In genomic region chr20:61308171-61308795, GRCh38 we compare ENCODE assay signal across 21 cellular contexts. TPM values are rescaled to one million over a fixed set of nuclear protein-coding genes. Genes with fewer than 3 reads are reported as not detected.
DNase-seq lines count a peak whose midpoint lies in the region; ATAC-seq, FAIRE-seq and TF ChIP-seq lines count a peak whose summit lies in the region.
"Had no signal": no experiment of that assay in that cellular context is flagged by ENCODE, and none has a peak within 500 bp of the region (broad histone marks: within the 10 kb centered on the region; RNA-seq: fewer than 3 reads in every experiment).

No MANE protein-coding gene starts in this region.

- H2BK20ac ChIP-seq in H1 (ENCODE audit: low read length), result no peak overlapping the region

- H3K23me2 ChIP-seq in H1 (ENCODE audit: low read depth, low read length), result peaks cover 8% of the 10 kb centered on the region

- no peaks in the 10 kb centered on the region for H3K27me3 ChIP-seq in GM23338 (ENCODE audit: insufficient read depth)
- H3K27me3 ChIP-seq in H1 (replicated peaks in 1 of 4; ENCODE audit: control insufficient read depth in 3 of 4, extremely low read depth in 1 of 4, insufficient read depth in 3 of 4, low read length in 3 of 4), result peaks cover 0 to 2% (median 0%) of the 10 kb centered on the region in 4 experiments; a peak in 3 of 7 replicates
- no peaks in the 10 kb centered on the region for H3K27me3 ChIP-seq in osteoblast (ENCODE audit: insufficient read depth, low read length)

- H3K56ac ChIP-seq in H1 (replicated peaks; ENCODE audit: insufficient read length, low read depth, low read length), result no peak overlapping the region

- H2AFZ ChIP-seq in GM23338, result no peak overlapping the region
- no peak overlapping the region for H2AFZ ChIP-seq in H1 (ENCODE audit: low read length)
- H2AFZ ChIP-seq in osteoblast (ENCODE audit: low read length), result no peak overlapping the region

- H3K4me2 ChIP-seq in GM23338 (peak overlapping the region; percentile 20; the same call in 1 of the 2 replicates), H1 (ENCODE audit: insufficient read depth in 1 of 2, low read depth in 2 of 2, low read length in 2 of 2) (no peak overlapping the region), osteoblast (ENCODE audit: insufficient read depth, low read length) (no peak overlapping the region)

- H3K14ac ChIP-seq in H1 (ENCODE audit: insufficient read length), result no peak overlapping the region

- H3K18ac ChIP-seq in H1 (ENCODE audit: extremely low read depth, low read length), result no peak overlapping the region

- peaks cover 15% of the 10 kb centered on the region for H3K27me3 Mint-ChIP-seq in GM23338 (ENCODE audit: insufficient read depth, low read depth, poor library complexity)

- H2BK12ac ChIP-seq in H1 (ENCODE audit: low read depth, low read length), result no peak overlapping the region

- TF ChIP-seq CTCF in GM23338 (conservative IDR thresholded peaks at IDR 0.05; ENCODE audit: low read depth in 2 of 2) (no peak), H1 (IDR thresholded peaks at IDR 0.05; ENCODE audit: control extremely low read depth in 1 of 3, insufficient read depth in 1 of 3, low read depth in 1 of 3, low read length in 3 of 3) (no peak), osteoblast (IDR thresholded peaks at IDR 0.05; ENCODE audit: extremely low read depth, low read depth, low read length) (no peak)

- H2BK5ac ChIP-seq in H1 (ENCODE audit: low read depth, low read length), result 0 out of 2 replicates have a peak overlapping the region, but pooled peaks have one; percentile 54

- no peak for TF ChIP-seq POLR2A in H1 (IDR thresholded peaks at IDR 0.05; ENCODE audit: control extremely low read depth in 1 of 2, low read depth in 2 of 2, low read length in 2 of 2)

- POLR2A ChIA-PET in H1 (lab: Charles Lee; ENCODE audit: partially characterized antibody), result no interaction called here

- no peak overlapping the region for H3K27ac Mint-ChIP-seq in GM23338

- no peaks in the 10 kb centered on the region for H3F3A ChIP-seq in GM23338 (replicated peaks; ENCODE audit: low read depth)

- TF ChIP-seq RAD21 in H1 (IDR thresholded peaks at IDR 0.05 in 1 of 2, conservative IDR thresholded peaks at IDR 0.05 in 1 of 2; ENCODE audit: low read depth in 2 of 2, low read length in 2 of 2), result no peak

- peaks cover 2% of the 10 kb centered on the region for H3K4me1 Mint-ChIP-seq in GM23338

- H4K8ac ChIP-seq in H1 (ENCODE audit: extremely low read depth, insufficient read depth, low read length), result no peak overlapping the region

- no peaks in the 10 kb centered on the region for H3K9me3 ChIP-seq in H1 (ENCODE audit: insufficient read depth in 2 of 2, low read depth in 1 of 2, low read length in 1 of 2)
- no peaks in the 10 kb centered on the region for H3K9me3 ChIP-seq in osteoblast (ENCODE audit: low read depth, low read length)

- DNase-seq in GM23338 (ENCODE audit: low spot score), result no peak
- DNase-seq in RPMI8226, result peak; percentile 33
- no peak for DNase-seq in H1 (ENCODE audit: low read depth in 1 of 2, low spot score in 2 of 2)
- peak; percentile 71 for DNase-seq in osteoblast (ENCODE audit: insufficient read length, low spot score, missing footprints)
- DNase-seq in activated gamma-delta T cell treated with Interleukin-2 at 50 U/mL for 16 hours, result no peak
- DNase-seq in amygdala (lab: John Stamatoyannopoulos, UW), result no peak
- DNase-seq in HPDE6-E6E7 (ENCODE audit: extremely low spot score), result no peak
- DNase-seq: Calu3, DMS79 treated with DMSO at 0.1 percent for 48 hours, GF-D8, NCI-H1092 treated with DMSO at 0.1 percent for 48 hours, NCI-H1436, NCI-H187, NCI-H2081 treated with DMSO at 0.1 percent for 48 hours, NCI-H2171, NCI-H226, NCI-H510A, NCI-H69 had no signal

- H3K9me2 ChIP-seq in GM23338 (ENCODE audit: insufficient read depth), result no peaks in the 10 kb centered on the region

- H3K79me2 ChIP-seq in GM23338 (replicated peaks; ENCODE audit: insufficient read depth) (no peaks in the 10 kb centered on the region), H1 (ENCODE audit: control insufficient read depth in 1 of 2, insufficient read depth in 2 of 2, low read length in 2 of 2) (peaks cover 0 to 5% of the 10 kb centered on the region in 2 experiments; a peak in 1 of 4 replicates), osteoblast (ENCODE audit: insufficient read depth, low read length) (no peaks in the 10 kb centered on the region)

- no peaks in the 10 kb centered on the region for H3K9me3 Mint-ChIP-seq in GM23338

- H3K4me1 ChIP-seq in GM23338 (ENCODE audit: insufficient read depth), result peaks cover 26% of the 10 kb centered on the region
- H3K4me1 ChIP-seq in H1 (replicated peaks in 1 of 4; ENCODE audit: control insufficient read depth in 3 of 4, insufficient read depth in 4 of 4, low read length in 3 of 4), result peaks cover 7 to 22% (median 19%) of the 10 kb centered on the region in 4 experiments
- no peaks in the 10 kb centered on the region for H3K4me1 ChIP-seq in osteoblast (ENCODE audit: insufficient read depth, low read length)

- no peak overlapping the region for H2AK5ac ChIP-seq in H1 (ENCODE audit: low read depth, low read length)

- H2BK15ac ChIP-seq in H1 (ENCODE audit: low read length), result no peak overlapping the region

- H4K20me1 ChIP-seq in GM23338 (replicated peaks; ENCODE audit: insufficient read depth), result no peaks in the 10 kb centered on the region
- H4K20me1 ChIP-seq in H1 (replicated peaks in 1 of 2; ENCODE audit: control insufficient read depth in 1 of 2, insufficient read depth in 2 of 2, low read length in 2 of 2), result peaks cover 0 to 16% of the 10 kb centered on the region in 2 experiments
- no peaks in the 10 kb centered on the region for H4K20me1 ChIP-seq in osteoblast (ENCODE audit: insufficient read depth, low read length)

- H3K27ac ChIP-seq in GM23338 (ENCODE audit: low read depth) (no peak overlapping the region), H1 (ENCODE audit: low read depth, low read length) (no peak overlapping the region), osteoblast (ENCODE audit: low read depth, low read length) (no peak overlapping the region)

- H3K4me3 Mint-ChIP-seq in GM23338, result no peak overlapping the region

- H3K23ac ChIP-seq in H1 (ENCODE audit: insufficient read length), result no peak overlapping the region

- peaks cover 7% of the 10 kb centered on the region for H3K79me1 ChIP-seq in H1 (ENCODE audit: low read depth, low read length)

- H3K36me3 ChIP-seq in GM23338 (ENCODE audit: insufficient read depth), result no peaks in the 10 kb centered on the region
- no peaks in the 10 kb centered on the region for H3K36me3 ChIP-seq in H1 (ENCODE audit: control insufficient read depth in 2 of 4, insufficient read depth in 4 of 4, low read length in 3 of 4)
- H3K36me3 ChIP-seq in osteoblast (ENCODE audit: insufficient read depth, low read length), result no peaks in the 10 kb centered on the region

- FAIRE-seq in H1 (lab: Jason Lieb, UNC), result no peak
- FAIRE-seq: GM12891 had no signal

- no peak overlapping the region for H4K5ac ChIP-seq in H1 (ENCODE audit: insufficient read length, low read depth, low read length)

- no peak for TF ChIP-seq EP300 in H1 (IDR thresholded peaks at IDR 0.05; ENCODE audit: borderline replicate concordance in 1 of 2, low read depth in 2 of 2, low read length in 2 of 2)

- H3K4me3 ChIP-seq in GM23338 (no peak overlapping the region), H1 (ENCODE audit: extremely low read depth in 1 of 4, insufficient read depth in 2 of 4, low read depth in 3 of 4, low read length in 4 of 4) (no peak overlapping the region), osteoblast (ENCODE audit: insufficient read depth, low read length) (no peak overlapping the region)

- ATAC-seq in GM23338 (no peak), HG03354 (IDR thresholded peaks at IDR 0.05; ENCODE audit: poor library complexity, severe bottlenecking, unreplicated experiment) (no peak)
- ATAC-seq: Right ventricle myocardium inferior had no signal

- CTCF ChIA-PET in H1 (lab: Charles Lee; ENCODE audit: partially characterized antibody), result interaction anchor here (0.9 to 1.0 kb wide), 2 partner anchors 13 to 20 kb away, joined by 3 read pairs; no protein-coding TSS in a partner anchor

- 86% methylated on average over 9 of the region's 9 CpGs; no CpG with 5 or more reads in 1 of the 2 experiments for WGBS in H1 (ENCODE audit: extremely low coverage in 1 of 2, insufficient coverage in 1 of 2, insufficient read length in 1 of 2, insufficient replicate concordance in 2 of 2, low coverage in 1 of 2, low lambda C conversion rate in 2 of 2, missing lambda C conversion rate in 1 of 2), 2 experiments

- no peaks in the 10 kb centered on the region for H3K36me3 Mint-ChIP-seq in GM23338 (ENCODE audit: low read depth)

- H3K9ac ChIP-seq in H1 (replicated peaks in 1 of 4; ENCODE audit: extremely low read depth in 1 of 4, low read depth in 3 of 4, low read length in 3 of 4), result no peak overlapping the region

- H3K4ac ChIP-seq in H1 (replicated peaks; ENCODE audit: insufficient read length, low read depth, low read length), result peak overlapping the region; percentile 23

- H4K91ac ChIP-seq in H1 (replicated peaks; ENCODE audit: insufficient read length, low read length), result peak overlapping the region; percentile 17

- no peak overlapping the region for H2BK120ac ChIP-seq in H1 (replicated peaks; ENCODE audit: low read depth, low read length)

TF ChIP-seq in GM23338, 12 proteins besides CTCF, POLR2A, EP300 and RAD21:
- no peak for TF ChIP-seq JUNB (IDR thresholded peaks at IDR 0.05; ENCODE audit: unreplicated experiment)

TF ChIP-seq in H1, 55 proteins besides CTCF, POLR2A, EP300 and RAD21 (continues in another document):
- TF ChIP-seq SP4 (IDR thresholded peaks at IDR 0.05; ENCODE audit: low read length), result no peak
- no peak for TF ChIP-seq SIRT6 (IDR thresholded peaks at IDR 0.05; ENCODE audit: low read length)

RNA-seq across cellular contexts. Expression of gene CDH4, which starts 56.2 kb away (rescaled TPM):
- 4.0 and 4.2 TPM in 2 replicates for total RNA-seq in GM23338 (2014; rRNA removed; shearing (Covaris generic))
- polyA plus RNA-seq in GM23338 (2016; fragmentation: Nextera tagmentation; extraction: Ambion mirVana) (1.2 TPM in 2 replicates), H1 (2011; rRNA removed) (4.3 and 6.4 TPM in 2 replicates)
- total RNA-seq in H1 (2021; fragmentation: NEBNext Ultra II Directional; extraction: Animal tissue kit (Norgen Biotek cat#: 25700)), result 7.4 and 7.9 TPM in 2 replicates
- 3.2 TPM for polyA plus RNA-seq in H1 (2011; cell fraction: cytosol; rRNA removed)
- 6.0 TPM for polyA plus RNA-seq in H1 (2011; cell fraction: nucleus; rRNA removed)
- polyA plus RNA-seq in H1 (2012, experiment 1 of 2), result 4.9 to 8.0 TPM (median 7.3 TPM) in 4 replicates
- polyA plus RNA-seq in H1 (2012, experiment 2 of 2), result 5.8 TPM
- 8.3 TPM for polyA plus RNA-seq in H1 (2013, experiment 1 of 2)
- 7.3 TPM for polyA plus RNA-seq in H1 (2013, experiment 2 of 2)
- 6.3 and 6.4 TPM in 2 replicates for polyA minus RNA-seq in H1 (2011; rRNA and poly(A)+ RNA removed)
- 7.4 TPM for polyA minus RNA-seq in H1 (2011; cell fraction: cytosol; rRNA and poly(A)+ RNA removed)
- 5.2 TPM for polyA minus RNA-seq in H1 (2011; cell fraction: nucleus; rRNA and poly(A)+ RNA removed)
- total RNA-seq in osteoblast, result 1.1 and 1.8 TPM in 2 replicates
- total RNA-seq: Calu3 had no signal

Comparison
In these comparisons a context has a peak if more than half of its experiments do, and no peak if none do; other contexts are left out.
1. DNase-seq: peak in RPMI8226 (single experiment) and osteoblast (single experiment); none in GM23338 (single experiment), H1 (0 of 2), activated gamma-delta T cell treated with Interleukin-2 at 50 U/mL for 16 hours (single experiment), amygdala (0 of 56) and HPDE6-E6E7 (single experiment).